8 cellular contexts compared by ENCODE assay signal in genomic region chr3:170563712-170564423, GRCh38. TPM values are rescaled to one million over a fixed set of nuclear protein-coding genes. Genes with fewer than 3 reads are reported as not detected.
A peak's percentile ranks its signal among the peaks of the same experiment; 100 is the strongest.
DNase-seq lines count a peak whose midpoint lies in the region; ATAC-seq and TF ChIP-seq lines count a peak whose summit lies in the region.

No MANE protein-coding gene starts in this region.

- BruUV-seq in MCF 10A (replicated peaks; lab: Mats Ljungman, UMichigan): no TSS peak

- no peaks in the 10 kb centered on the region for H3K27me3 Mint-ChIP-seq in MCF 10A (ENCODE audit: insufficient read depth, unreplicated experiment)

- POLR2A ChIA-PET in MCF 10A (lab: Yijun Ruan, JAX): no interaction called here

- peak; percentile 94 for ATAC-seq in GM21737 (IDR thresholded peaks at IDR 0.05; ENCODE audit: unreplicated experiment)

- peak in 2 of 3 experiments; percentile 18 to 56 for DNase-seq in NCI-H1417 (lab: John Stamatoyannopoulos, UW)
- DNase-seq in NCI-H1417 treated with DMSO at 0.1 percent for 48 hours (lab: John Stamatoyannopoulos, UW): no peak
- DNase-seq in M059J (ENCODE audit: low read depth): peak; percentile 91
- DNase-seq in dermis microvascular lymphatic vessel endothelial cell (ENCODE audit: low read depth in 2 of 2): peak; percentile 75 to 85
- no peak for DNase-seq in inferior parietal cortex (ENCODE audit: extremely low spot score)
- DNase-seq in activated CD8-positive, alpha-beta memory T cell treated with anti-CD3 and anti-CD28 coated beads, Interleukin-2, amount 50 U/mL, for 48 hours: no peak
- no peak for DNase-seq in MCF 10A (ENCODE audit: unreplicated experiment)

- no peak overlapping the region for H3K27ac Mint-ChIP-seq in MCF 10A (ENCODE audit: low read depth, unreplicated experiment)

- CTCF ChIA-PET in MCF 10A (lab: Yijun Ruan, JAX): interaction anchor here (0.6 kb wide), 1 partner anchor 70 kb away, joined by 3 read pairs; no protein-coding TSS in a partner anchor

- peaks cover 6% of the 10 kb centered on the region for H3K4me1 Mint-ChIP-seq in MCF 10A (ENCODE audit: insufficient read depth, unreplicated experiment)

- no peak for TF ChIP-seq CTCF in MCF 10A (IDR thresholded peaks at IDR 0.05; ENCODE audit: unreplicated experiment)

- intact Hi-C loops in MCF 10A (cut with micrococcal nuclease): no loop called here

- H3K36me3 Mint-ChIP-seq in MCF 10A (ENCODE audit: insufficient read depth, unreplicated experiment): no peaks in the 10 kb centered on the region

- H3K9me3 Mint-ChIP-seq in MCF 10A (ENCODE audit: unreplicated experiment): no peaks in the 10 kb centered on the region

- no peak overlapping the region for H3K4me3 Mint-ChIP-seq in MCF 10A (ENCODE audit: unreplicated experiment)

RNA-seq across cellular contexts. Expression of gene SLC7A14, which starts 22.0 kb away (rescaled TPM):
- total RNA-seq in M059J (2014; rRNA removed; shearing (Covaris generic)): 2.8 and 2.9 TPM in 2 replicates
- total RNA-seq in dermis microvascular lymphatic vessel endothelial cell: under 0.01 and 0.13 TPM in 2 replicates
- total RNA-seq in MCF 10A (2022): not detected in 2 replicates

Comparison
In these comparisons a context has a peak if more than half of its experiments do, and no peak if none do; other contexts are left out.
1. DNase-seq: peak in NCI-H1417 (2 of 3), M059J (single experiment) and dermis microvascular lymphatic vessel endothelial cell (2 of 2); none in NCI-H1417 treated with DMSO at 0.1 percent for 48 hours (single experiment), inferior parietal cortex (single experiment), activated CD8-positive, alpha-beta memory T cell treated with anti-CD3 and anti-CD28 coated beads, Interleukin-2, amount 50 U/mL, for 48 hours (single experiment) and MCF 10A (single experiment).